ENCODE assay signal across 11 cellular contexts in genomic region chr18:12645751-12646203, GRCh38. TPM values are rescaled to one million over a fixed set of nuclear protein-coding genes. Genes with fewer than 3 reads are reported as not detected.
DNase-seq lines count a peak whose midpoint lies in the region; ATAC-seq and TF ChIP-seq lines count a peak whose summit lies in the region.
"Had no signal": no experiment of that assay in that cellular context is flagged by ENCODE, and none has a peak within 500 bp of the region (broad histone marks: within the 10 kb centered on the region; RNA-seq: fewer than 3 reads in every experiment).

No MANE protein-coding gene starts in this region.

- TF ChIP-seq CTCF in C4-2B (conservative IDR thresholded peaks at IDR 0.05), result no peak
- no peak for TF ChIP-seq CTCF in fibroblast of pulmonary artery (IDR thresholded peaks at IDR 0.05; ENCODE audit: low read length, missing control alignments)

- no peak for ATAC-seq in activated T-helper 17 cell treated with anti-CD3 and anti-CD28 coated beads, Interleukin-2, amount 50 U/mL, for 72 hours (replicated peaks)
- ATAC-seq in GM19324 (IDR thresholded peaks at IDR 0.05; ENCODE audit: low FRiP score, unreplicated experiment), result no peak
- no peak for ATAC-seq in HG03378 (IDR thresholded peaks at IDR 0.05; ENCODE audit: unreplicated experiment)

- no peak overlapping the region for H2BK5ac ChIP-seq in neuronal stem cell (ENCODE audit: low read length)

- no peak overlapping the region for H3K4me3 ChIP-seq in fibroblast of pulmonary artery (replicated peaks; ENCODE audit: low read depth, low read length)
- H3K4me3 ChIP-seq in neuronal stem cell (ENCODE audit: low read length in 2 of 2), result no peak overlapping the region

- no peak overlapping the region for H3K4me3 Mint-ChIP-seq in activated T-helper 17 cell treated with anti-CD3 and anti-CD28 coated beads, Interleukin-2, amount 50 U/mL, for 72 hours
- H3K4me3 Mint-ChIP-seq: memory B cell had no signal

- no peak overlapping the region for H3K27ac Mint-ChIP-seq in activated T-helper 17 cell treated with anti-CD3 and anti-CD28 coated beads, Interleukin-2, amount 50 U/mL, for 72 hours
- H3K27ac Mint-ChIP-seq: memory B cell had no signal

- H3K9ac ChIP-seq in neuronal stem cell (ENCODE audit: low read depth, low read length, poor library complexity), result no peak overlapping the region

- H3K23ac ChIP-seq in neuronal stem cell (ENCODE audit: low read depth, low read length, poor library complexity), result no peak overlapping the region

- no peak overlapping the region for H2BK120ac ChIP-seq in neuronal stem cell (ENCODE audit: low read depth, low read length)

- H3K79me1 ChIP-seq in neuronal stem cell (ENCODE audit: low read depth, low read length), result no peaks in the 10 kb centered on the region

- no peak overlapping the region for H2BK15ac ChIP-seq in neuronal stem cell (ENCODE audit: low read length)

- H2BK12ac ChIP-seq in neuronal stem cell (ENCODE audit: low read length), result no peak overlapping the region

- no peaks in the 10 kb centered on the region for H3K36me3 Mint-ChIP-seq in activated T-helper 17 cell treated with anti-CD3 and anti-CD28 coated beads, Interleukin-2, amount 50 U/mL, for 72 hours (ENCODE audit: low read depth)
- H3K36me3 Mint-ChIP-seq: memory B cell had no signal

- H4K8ac ChIP-seq in neuronal stem cell (ENCODE audit: low read depth, low read length), result peak overlapping the region; percentile 43

- WGBS in neuronal stem cell (ENCODE audit: extremely low coverage in 2 of 2, insufficient read length in 2 of 2, insufficient replicate concordance in 1 of 2), 2 donors, result no CpG with 5 or more reads among the region's 10 CpGs

- peak overlapping the region; percentile 61 for H3K27ac ChIP-seq in C4-2B
- no peak overlapping the region for H3K27ac ChIP-seq in neuronal stem cell (replicated peaks; ENCODE audit: low read length)

- peak overlapping the region; percentile 57 for H3K18ac ChIP-seq in neuronal stem cell (ENCODE audit: low read length)

- no peak overlapping the region for H3K4ac ChIP-seq in neuronal stem cell (ENCODE audit: low read length)

- no peaks in the 10 kb centered on the region for H3K9me3 ChIP-seq in neuronal stem cell (replicated peaks in 1 of 2; ENCODE audit: control insufficient read depth in 2 of 2, insufficient read depth in 1 of 2, low read depth in 1 of 2, low read length in 2 of 2)

- no peaks in the 10 kb centered on the region for H3K27me3 ChIP-seq in neuronal stem cell (ENCODE audit: control insufficient read depth in 3 of 3, insufficient read depth in 3 of 3, low read depth in 1 of 3, low read length in 3 of 3)

- no peak overlapping the region for H4K91ac ChIP-seq in neuronal stem cell (ENCODE audit: low read depth, low read length, poor library complexity)

- H3K14ac ChIP-seq in neuronal stem cell (ENCODE audit: low read length), result no peak overlapping the region

- no peak overlapping the region for H3K4me2 ChIP-seq in neuronal stem cell (ENCODE audit: insufficient read depth, low read length, poor library complexity, severe bottlenecking)

- no peak overlapping the region for H2AFZ ChIP-seq in neuronal stem cell (ENCODE audit: low read length)

- no peaks in the 10 kb centered on the region for H3K4me1 Mint-ChIP-seq in activated T-helper 17 cell treated with anti-CD3 and anti-CD28 coated beads, Interleukin-2, amount 50 U/mL, for 72 hours
- H3K4me1 Mint-ChIP-seq: memory B cell had no signal

- H3K27me3 Mint-ChIP-seq in activated T-helper 17 cell treated with anti-CD3 and anti-CD28 coated beads, Interleukin-2, amount 50 U/mL, for 72 hours, result peaks cover 11% of the 10 kb centered on the region

- peaks cover 0 to 3% of the 10 kb centered on the region in 2 donors for H3K4me1 ChIP-seq in neuronal stem cell (ENCODE audit: control insufficient read depth in 2 of 2, insufficient read depth in 1 of 2, low read depth in 1 of 2, low read length in 2 of 2)

- peaks cover 0 to 27% of the 10 kb centered on the region in 2 donors for H3K36me3 ChIP-seq in neuronal stem cell (replicated peaks in 1 of 2; ENCODE audit: control insufficient read depth in 2 of 2, insufficient read depth in 2 of 2, low read length in 2 of 2)

- no peaks in the 10 kb centered on the region for H3K9me3 Mint-ChIP-seq in activated T-helper 17 cell treated with anti-CD3 and anti-CD28 coated beads, Interleukin-2, amount 50 U/mL, for 72 hours
- H3K9me3 Mint-ChIP-seq: memory B cell had no signal

- DNase-seq in NCI-H510A treated with DMSO at 0.1 percent for 48 hours (lab: John Stamatoyannopoulos, UW) (peak; percentile 88), fibroblast of pulmonary artery (ENCODE audit: low read depth) (peak; percentile 65), neuronal stem cell (ENCODE audit: low spot score) (no peak), EL (no peak)
- DNase-seq: activated CD4-positive, alpha-beta T cell treated with anti-CD3 and anti-CD28 coated beads for 48 hours; NCI-H187 treated with DMSO at 0.1 percent for 48 hours had no signal

- H2AK5ac ChIP-seq in neuronal stem cell (ENCODE audit: low read depth, low read length), result peak overlapping the region; percentile 79

RNA-seq across cellular contexts. Expression of gene SPIRE1, which starts 12.1 kb away (rescaled TPM):
- polyA plus RNA-seq in neuronal stem cell (2013, experiment 1 of 2), result 12.5 TPM
- polyA plus RNA-seq in neuronal stem cell (2013, experiment 2 of 2), result 12.0 TPM
- total RNA-seq in activated T-helper 17 cell treated with anti-CD3 and anti-CD28 coated beads, Interleukin-2, amount 50 U/mL, for 72 hours, result 10 to 100 TPM in 1 of 2 donors, 1 to 10 TPM in 1; 5.0 to 12.4 TPM

RNA-seq across cellular contexts. Expression of gene CEP76, which starts 56.7 kb away (rescaled TPM):
- polyA plus RNA-seq in neuronal stem cell (2013, experiment 1 of 2), result 10.3 TPM
- 12.5 TPM for polyA plus RNA-seq in neuronal stem cell (2013, experiment 2 of 2)
- total RNA-seq in activated T-helper 17 cell treated with anti-CD3 and anti-CD28 coated beads, Interleukin-2, amount 50 U/mL, for 72 hours, result 10 to 100 TPM; 12.0 to 14.7 TPM

RNA-seq across cellular contexts. Expression of gene PSMG2, which starts 57.1 kb away (rescaled TPM):
- 67.9 TPM for polyA plus RNA-seq in neuronal stem cell (2013, experiment 1 of 2)
- 69.9 TPM for polyA plus RNA-seq in neuronal stem cell (2013, experiment 2 of 2)
- total RNA-seq in activated T-helper 17 cell treated with anti-CD3 and anti-CD28 coated beads, Interleukin-2, amount 50 U/mL, for 72 hours, result 100 to 1,000 TPM in 1 of 2 donors, 10 to 100 TPM in 1; 59.6 to 105 TPM

Comparison
In these comparisons a context has a peak if more than half of its experiments do, and no peak if none do; other contexts are left out.
1. DNase-seq: peak in NCI-H510A treated with DMSO at 0.1 percent for 48 hours (single experiment) and fibroblast of pulmonary artery (single experiment); none in neuronal stem cell (single experiment) and EL (single experiment).